In the genomic region with DNA sequence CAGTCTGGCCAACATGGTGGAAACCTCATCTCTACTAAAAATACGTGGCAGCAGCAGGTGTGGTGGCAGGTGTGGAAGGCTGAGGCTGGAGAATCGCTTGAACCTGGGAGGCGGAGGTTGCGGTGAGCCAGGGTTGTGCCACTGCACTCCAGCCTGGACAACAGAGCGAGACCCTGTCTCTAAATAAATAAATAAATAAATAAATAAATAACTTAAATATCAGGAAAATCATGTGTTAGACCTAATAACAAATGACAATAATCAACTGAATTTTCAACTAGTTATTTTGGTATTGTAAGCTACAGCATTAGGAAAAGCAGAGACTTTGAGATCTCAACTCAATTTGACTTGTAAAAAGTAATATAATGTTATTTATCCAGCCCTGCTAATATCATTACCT, we compare ENCODE assay signal across 1 cellular context.
TF ChIP-seq lines count a peak whose summit lies in the region.

No MANE protein-coding gene starts in this region.

TF ChIP-seq in HEK293, 187 proteins besides CTCF, POLR2A, EP300 and RAD21 (continued from another document):
- TF ChIP-seq, protein P1, sequence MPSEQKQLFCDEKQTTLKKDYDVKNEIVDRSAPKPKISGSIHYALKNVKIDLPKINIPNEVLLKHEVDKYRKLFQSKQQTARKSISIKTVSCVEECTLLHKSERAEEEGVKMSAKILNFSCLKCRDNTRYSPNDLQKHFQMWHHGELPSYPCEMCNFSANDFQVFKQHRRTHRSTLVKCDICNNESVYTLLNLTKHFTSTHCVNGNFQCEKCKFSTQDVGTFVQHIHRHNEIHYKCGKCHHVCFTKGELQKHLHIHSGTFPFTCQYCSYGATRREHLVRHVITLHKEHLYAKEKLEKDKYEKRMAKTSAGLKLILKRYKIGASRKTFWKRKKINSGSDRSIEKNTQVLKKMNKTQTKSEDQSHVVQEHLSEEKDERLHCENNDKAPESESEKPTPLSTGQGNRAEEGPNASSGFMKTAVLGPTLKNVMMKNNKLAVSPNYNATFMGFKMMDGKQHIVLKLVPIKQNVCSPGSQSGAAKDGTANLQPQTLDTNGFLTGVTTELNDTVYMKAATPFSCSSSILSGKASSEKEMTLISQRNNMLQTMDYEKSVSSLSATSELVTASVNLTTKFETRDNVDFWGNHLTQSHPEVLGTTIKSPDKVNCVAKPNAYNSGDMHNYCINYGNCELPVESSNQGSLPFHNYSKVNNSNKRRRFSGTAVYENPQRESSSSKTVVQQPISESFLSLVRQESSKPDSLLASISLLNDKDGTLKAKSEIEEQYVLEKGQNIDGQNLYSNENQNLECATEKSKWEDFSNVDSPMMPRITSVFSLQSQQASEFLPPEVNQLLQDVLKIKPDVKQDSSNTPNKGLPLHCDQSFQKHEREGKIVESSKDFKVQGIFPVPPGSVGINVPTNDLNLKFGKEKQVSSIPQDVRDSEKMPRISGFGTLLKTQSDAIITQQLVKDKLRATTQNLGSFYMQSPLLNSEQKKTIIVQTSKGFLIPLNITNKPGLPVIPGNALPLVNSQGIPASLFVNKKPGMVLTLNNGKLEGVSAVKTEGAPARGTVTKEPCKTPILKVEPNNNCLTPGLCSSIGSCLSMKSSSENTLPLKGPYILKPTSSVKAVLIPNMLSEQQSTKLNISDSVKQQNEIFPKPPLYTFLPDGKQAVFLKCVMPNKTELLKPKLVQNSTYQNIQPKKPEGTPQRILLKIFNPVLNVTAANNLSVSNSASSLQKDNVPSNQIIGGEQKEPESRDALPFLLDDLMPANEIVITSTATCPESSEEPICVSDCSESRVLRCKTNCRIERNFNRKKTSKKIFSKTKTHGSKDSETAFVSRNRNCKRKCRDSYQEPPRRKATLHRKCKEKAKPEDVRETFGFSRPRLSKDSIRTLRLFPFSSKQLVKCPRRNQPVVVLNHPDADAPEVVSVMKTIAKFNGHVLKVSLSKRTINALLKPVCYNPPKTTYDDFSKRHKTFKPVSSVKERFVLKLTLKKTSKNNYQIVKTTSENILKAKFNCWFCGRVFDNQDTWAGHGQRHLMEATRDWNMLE (tag by site-specific recombination; conservative IDR thresholded peaks at IDR 0.05; ENCODE audit: low read depth): peak; percentile 54; the same call in 1 of the 2 replicates
